Comparison of ENCODE assay signal across 1 cellular context in the genomic region with DNA sequence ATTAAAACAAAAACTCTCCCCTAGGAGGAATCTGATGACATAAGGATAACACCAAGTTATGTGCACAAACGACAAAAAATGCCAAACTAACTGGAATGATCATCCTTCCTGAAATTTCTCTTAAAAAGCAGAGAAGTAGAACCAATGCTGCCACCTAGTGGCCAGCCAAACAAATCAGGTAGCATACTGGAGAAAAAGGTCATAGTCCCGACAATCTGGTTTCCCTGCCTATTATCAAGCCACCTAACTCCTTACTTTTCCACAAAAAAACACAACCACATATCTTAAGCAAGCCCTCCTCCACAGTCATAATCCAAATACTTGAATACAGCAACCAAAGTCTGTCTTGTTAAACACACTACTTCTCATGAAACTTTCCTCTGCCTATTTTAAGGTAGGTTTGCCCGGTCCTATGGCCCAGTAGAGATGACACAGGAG.
TF ChIP-seq lines count a peak whose summit lies in the region.

No MANE protein-coding gene starts in this region.

TF ChIP-seq in GM12878, 131 proteins besides CTCF, POLR2A, EP300 and RAD21:
- TF ChIP-seq JUND (IDR thresholded peaks at IDR 0.05; ENCODE audit: low read depth, low read length), result no peak
- no peak for TF ChIP-seq POU2F2 (IDR thresholded peaks at IDR 0.05; ENCODE audit: borderline replicate concordance, low read depth, low read length)
- TF ChIP-seq NR2C2 (IDR thresholded peaks at IDR 0.05; ENCODE audit: borderline replicate concordance, control insufficient read depth, insufficient read length, low read depth), result no peak
- 0 out of 2 replicates have a peak, but pooled peaks have one; percentile 37 for TF ChIP-seq MXI1 (IDR thresholded peaks at IDR 0.05; ENCODE audit: low read depth, low read length)
- TF ChIP-seq SMC3 (IDR thresholded peaks at IDR 0.05; ENCODE audit: borderline replicate concordance, low read length), result peak; percentile 28; the same call in 1 of the 2 replicates
- no peak for TF ChIP-seq HDAC6 (IDR thresholded peaks at IDR 0.05; ENCODE audit: unreplicated experiment)
- TF ChIP-seq ZNF24 (IDR thresholded peaks at IDR 0.05), result no peak
- TF ChIP-seq EGR1 (IDR thresholded peaks at IDR 0.05; ENCODE audit: borderline replicate concordance in 1 of 2, low read depth in 2 of 2, low read length in 2 of 2), result no peak
- TF ChIP-seq, protein P1, sequence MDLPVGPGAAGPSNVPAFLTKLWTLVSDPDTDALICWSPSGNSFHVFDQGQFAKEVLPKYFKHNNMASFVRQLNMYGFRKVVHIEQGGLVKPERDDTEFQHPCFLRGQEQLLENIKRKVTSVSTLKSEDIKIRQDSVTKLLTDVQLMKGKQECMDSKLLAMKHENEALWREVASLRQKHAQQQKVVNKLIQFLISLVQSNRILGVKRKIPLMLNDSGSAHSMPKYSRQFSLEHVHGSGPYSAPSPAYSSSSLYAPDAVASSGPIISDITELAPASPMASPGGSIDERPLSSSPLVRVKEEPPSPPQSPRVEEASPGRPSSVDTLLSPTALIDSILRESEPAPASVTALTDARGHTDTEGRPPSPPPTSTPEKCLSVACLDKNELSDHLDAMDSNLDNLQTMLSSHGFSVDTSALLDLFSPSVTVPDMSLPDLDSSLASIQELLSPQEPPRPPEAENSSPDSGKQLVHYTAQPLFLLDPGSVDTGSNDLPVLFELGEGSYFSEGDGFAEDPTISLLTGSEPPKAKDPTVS (IDR thresholded peaks at IDR 0.05; ENCODE audit: low read depth, low read length), result 0 out of 2 replicates have a peak, but pooled peaks have one; percentile 39
- TF ChIP-seq BACH1 (IDR thresholded peaks at IDR 0.05; ENCODE audit: borderline replicate concordance), result no peak
- TF ChIP-seq, protein P2, sequence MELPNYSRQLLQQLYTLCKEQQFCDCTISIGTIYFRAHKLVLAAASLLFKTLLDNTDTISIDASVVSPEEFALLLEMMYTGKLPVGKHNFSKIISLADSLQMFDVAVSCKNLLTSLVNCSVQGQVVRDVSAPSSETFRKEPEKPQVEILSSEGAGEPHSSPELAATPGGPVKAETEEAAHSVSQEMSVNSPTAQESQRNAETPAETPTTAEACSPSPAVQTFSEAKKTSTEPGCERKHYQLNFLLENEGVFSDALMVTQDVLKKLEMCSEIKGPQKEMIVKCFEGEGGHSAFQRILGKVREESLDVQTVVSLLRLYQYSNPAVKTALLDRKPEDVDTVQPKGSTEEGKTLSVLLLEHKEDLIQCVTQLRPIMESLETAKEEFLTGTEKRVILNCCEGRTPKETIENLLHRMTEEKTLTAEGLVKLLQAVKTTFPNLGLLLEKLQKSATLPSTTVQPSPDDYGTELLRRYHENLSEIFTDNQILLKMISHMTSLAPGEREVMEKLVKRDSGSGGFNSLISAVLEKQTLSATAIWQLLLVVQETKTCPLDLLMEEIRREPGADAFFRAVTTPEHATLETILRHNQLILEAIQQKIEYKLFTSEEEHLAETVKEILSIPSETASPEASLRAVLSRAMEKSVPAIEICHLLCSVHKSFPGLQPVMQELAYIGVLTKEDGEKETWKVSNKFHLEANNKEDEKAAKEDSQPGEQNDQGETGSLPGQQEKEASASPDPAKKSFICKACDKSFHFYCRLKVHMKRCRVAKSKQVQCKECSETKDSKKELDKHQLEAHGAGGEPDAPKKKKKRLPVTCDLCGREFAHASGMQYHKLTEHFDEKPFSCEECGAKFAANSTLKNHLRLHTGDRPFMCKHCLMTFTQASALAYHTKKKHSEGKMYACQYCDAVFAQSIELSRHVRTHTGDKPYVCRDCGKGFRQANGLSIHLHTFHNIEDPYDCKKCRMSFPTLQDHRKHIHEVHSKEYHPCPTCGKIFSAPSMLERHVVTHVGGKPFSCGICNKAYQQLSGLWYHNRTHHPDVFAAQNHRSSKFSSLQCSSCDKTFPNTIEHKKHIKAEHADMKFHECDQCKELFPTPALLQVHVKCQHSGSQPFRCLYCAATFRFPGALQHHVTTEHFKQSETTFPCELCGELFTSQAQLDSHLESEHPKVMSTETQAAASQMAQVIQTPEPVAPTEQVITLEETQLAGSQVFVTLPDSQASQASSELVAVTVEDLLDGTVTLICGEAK (IDR thresholded peaks at IDR 0.05; ENCODE audit: borderline replicate concordance), result no peak
- TF ChIP-seq YY1 (IDR thresholded peaks at IDR 0.05; ENCODE audit: low read depth, low read length), result no peak
